ENCODE assay signal across 1 cellular context in genomic region chr14:77605392-77605978, GRCh38.
TF ChIP-seq lines count a peak whose summit lies in the region.

No MANE protein-coding gene starts in this region.

TF ChIP-seq in K562, 482 proteins besides CTCF, POLR2A, EP300 and RAD21 (continued from another document):
- TF ChIP-seq, protein P1, sequence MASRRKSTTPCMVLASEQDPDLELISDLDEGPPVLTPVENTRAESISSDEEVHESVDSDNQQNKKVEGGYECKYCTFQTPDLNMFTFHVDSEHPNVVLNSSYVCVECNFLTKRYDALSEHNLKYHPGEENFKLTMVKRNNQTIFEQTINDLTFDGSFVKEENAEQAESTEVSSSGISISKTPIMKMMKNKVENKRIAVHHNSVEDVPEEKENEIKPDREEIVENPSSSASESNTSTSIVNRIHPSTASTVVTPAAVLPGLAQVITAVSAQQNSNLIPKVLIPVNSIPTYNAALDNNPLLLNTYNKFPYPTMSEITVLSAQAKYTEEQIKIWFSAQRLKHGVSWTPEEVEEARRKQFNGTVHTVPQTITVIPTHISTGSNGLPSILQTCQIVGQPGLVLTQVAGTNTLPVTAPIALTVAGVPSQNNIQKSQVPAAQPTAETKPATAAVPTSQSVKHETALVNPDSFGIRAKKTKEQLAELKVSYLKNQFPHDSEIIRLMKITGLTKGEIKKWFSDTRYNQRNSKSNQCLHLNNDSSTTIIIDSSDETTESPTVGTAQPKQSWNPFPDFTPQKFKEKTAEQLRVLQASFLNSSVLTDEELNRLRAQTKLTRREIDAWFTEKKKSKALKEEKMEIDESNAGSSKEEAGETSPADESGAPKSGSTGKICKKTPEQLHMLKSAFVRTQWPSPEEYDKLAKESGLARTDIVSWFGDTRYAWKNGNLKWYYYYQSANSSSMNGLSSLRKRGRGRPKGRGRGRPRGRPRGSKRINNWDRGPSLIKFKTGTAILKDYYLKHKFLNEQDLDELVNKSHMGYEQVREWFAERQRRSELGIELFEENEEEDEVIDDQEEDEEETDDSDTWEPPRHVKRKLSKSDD (conservative IDR thresholded peaks at IDR 0.05; ENCODE audit: low read length): no peak
- TF ChIP-seq ZFX (CRISPR knock-in tag; IDR thresholded peaks at IDR 0.05) (peak; percentile 43; the same call in 1 of the 2 replicates), MEIS2 (IDR thresholded peaks at IDR 0.05; ENCODE audit: partially characterized antibody) (peak; percentile 52), PBX2 (CRISPR knock-in tag; IDR thresholded peaks at IDR 0.05; ENCODE audit: low read depth) (no peak), PBX2 (tag; conservative IDR thresholded peaks at IDR 0.05; ENCODE audit: low read depth) (peak; percentile 81), TBP (optimal IDR thresholded peaks at IDR 0.05; ENCODE audit: low read depth, low read length) (peak; percentile 29)
- TF ChIP-seq, protein P2, sequence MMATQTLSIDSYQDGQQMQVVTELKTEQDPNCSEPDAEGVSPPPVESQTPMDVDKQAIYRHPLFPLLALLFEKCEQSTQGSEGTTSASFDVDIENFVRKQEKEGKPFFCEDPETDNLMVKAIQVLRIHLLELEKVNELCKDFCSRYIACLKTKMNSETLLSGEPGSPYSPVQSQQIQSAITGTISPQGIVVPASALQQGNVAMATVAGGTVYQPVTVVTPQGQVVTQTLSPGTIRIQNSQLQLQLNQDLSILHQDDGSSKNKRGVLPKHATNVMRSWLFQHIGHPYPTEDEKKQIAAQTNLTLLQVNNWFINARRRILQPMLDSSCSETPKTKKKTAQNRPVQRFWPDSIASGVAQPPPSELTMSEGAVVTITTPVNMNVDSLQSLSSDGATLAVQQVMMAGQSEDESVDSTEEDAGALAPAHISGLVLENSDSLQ (IDR thresholded peaks at IDR 0.05): peak; percentile 13; the same call in 1 of the 2 replicates
